ENCODE assay signal across 1 cellular context in the genomic region with DNA sequence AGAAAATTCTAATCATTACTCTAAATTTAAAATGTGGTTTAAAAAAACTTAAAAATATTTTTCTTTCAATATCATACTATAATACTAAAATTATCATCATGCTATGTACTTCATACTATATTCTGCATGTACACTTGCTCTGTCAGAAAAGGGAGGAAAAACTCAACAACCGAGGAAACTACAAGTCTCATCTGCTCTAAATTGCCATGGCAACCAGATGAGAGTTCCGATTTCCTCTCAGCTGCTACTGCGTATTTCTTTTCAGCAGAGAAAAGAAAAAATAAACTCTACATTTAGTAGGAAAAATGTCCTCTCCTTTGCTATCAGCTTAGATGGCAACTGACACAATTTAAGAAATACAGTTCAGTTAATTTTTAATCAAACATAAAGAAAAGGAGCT.
TF ChIP-seq lines count a peak whose summit lies in the region.

No MANE protein-coding gene starts in this region.

TF ChIP-seq in SK-N-SH treated with all-trans-retinoic acid at 6 μM for 48 hours, 23 proteins besides CTCF, POLR2A, EP300 and RAD21 (continued from another document):
- TF ChIP-seq, protein P1, sequence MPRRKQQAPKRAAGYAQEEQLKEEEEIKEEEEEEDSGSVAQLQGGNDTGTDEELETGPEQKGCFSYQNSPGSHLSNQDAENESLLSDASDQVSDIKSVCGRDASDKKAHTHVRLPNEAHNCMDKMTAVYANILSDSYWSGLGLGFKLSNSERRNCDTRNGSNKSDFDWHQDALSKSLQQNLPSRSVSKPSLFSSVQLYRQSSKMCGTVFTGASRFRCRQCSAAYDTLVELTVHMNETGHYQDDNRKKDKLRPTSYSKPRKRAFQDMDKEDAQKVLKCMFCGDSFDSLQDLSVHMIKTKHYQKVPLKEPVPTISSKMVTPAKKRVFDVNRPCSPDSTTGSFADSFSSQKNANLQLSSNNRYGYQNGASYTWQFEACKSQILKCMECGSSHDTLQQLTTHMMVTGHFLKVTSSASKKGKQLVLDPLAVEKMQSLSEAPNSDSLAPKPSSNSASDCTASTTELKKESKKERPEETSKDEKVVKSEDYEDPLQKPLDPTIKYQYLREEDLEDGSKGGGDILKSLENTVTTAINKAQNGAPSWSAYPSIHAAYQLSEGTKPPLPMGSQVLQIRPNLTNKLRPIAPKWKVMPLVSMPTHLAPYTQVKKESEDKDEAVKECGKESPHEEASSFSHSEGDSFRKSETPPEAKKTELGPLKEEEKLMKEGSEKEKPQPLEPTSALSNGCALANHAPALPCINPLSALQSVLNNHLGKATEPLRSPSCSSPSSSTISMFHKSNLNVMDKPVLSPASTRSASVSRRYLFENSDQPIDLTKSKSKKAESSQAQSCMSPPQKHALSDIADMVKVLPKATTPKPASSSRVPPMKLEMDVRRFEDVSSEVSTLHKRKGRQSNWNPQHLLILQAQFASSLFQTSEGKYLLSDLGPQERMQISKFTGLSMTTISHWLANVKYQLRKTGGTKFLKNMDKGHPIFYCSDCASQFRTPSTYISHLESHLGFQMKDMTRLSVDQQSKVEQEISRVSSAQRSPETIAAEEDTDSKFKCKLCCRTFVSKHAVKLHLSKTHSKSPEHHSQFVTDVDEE (CRISPR knock-in tag; IDR thresholded peaks at IDR 0.05), result no peak
- TF ChIP-seq BACH2 (CRISPR knock-in tag; IDR thresholded peaks at IDR 0.05; ENCODE audit: borderline replicate concordance) (no peak), ZNF70 (CRISPR knock-in tag; IDR thresholded peaks at IDR 0.05) (no peak), TOX (CRISPR knock-in tag; IDR thresholded peaks at IDR 0.05; ENCODE audit: borderline replicate concordance) (no peak)
- TF ChIP-seq, protein P2, sequence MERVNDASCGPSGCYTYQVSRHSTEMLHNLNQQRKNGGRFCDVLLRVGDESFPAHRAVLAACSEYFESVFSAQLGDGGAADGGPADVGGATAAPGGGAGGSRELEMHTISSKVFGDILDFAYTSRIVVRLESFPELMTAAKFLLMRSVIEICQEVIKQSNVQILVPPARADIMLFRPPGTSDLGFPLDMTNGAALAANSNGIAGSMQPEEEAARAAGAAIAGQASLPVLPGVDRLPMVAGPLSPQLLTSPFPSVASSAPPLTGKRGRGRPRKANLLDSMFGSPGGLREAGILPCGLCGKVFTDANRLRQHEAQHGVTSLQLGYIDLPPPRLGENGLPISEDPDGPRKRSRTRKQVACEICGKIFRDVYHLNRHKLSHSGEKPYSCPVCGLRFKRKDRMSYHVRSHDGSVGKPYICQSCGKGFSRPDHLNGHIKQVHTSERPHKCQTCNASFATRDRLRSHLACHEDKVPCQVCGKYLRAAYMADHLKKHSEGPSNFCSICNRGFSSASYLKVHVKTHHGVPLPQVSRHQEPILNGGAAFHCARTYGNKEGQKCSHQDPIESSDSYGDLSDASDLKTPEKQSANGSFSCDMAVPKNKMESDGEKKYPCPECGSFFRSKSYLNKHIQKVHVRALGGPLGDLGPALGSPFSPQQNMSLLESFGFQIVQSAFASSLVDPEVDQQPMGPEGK (CRISPR knock-in tag; IDR thresholded peaks at IDR 0.05; ENCODE audit: borderline replicate concordance), result no peak
- TF ChIP-seq, protein P3, sequence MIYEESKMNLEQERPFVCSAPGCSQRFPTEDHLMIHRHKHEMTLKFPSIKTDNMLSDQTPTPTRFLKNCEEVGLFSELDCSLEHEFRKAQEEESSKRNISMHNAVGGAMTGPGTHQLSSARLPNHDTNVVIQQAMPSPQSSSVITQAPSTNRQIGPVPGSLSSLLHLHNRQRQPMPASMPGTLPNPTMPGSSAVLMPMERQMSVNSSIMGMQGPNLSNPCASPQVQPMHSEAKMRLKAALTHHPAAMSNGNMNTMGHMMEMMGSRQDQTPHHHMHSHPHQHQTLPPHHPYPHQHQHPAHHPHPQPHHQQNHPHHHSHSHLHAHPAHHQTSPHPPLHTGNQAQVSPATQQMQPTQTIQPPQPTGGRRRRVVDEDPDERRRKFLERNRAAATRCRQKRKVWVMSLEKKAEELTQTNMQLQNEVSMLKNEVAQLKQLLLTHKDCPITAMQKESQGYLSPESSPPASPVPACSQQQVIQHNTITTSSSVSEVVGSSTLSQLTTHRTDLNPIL (CRISPR knock-in tag; IDR thresholded peaks at IDR 0.05; ENCODE audit: low read depth), result no peak
